In genomic region chr1:10210841-10211804, GRCh38 we compare ENCODE assay signal across 8 cellular contexts. TPM values are rescaled to one million over a fixed set of nuclear protein-coding genes. Genes with fewer than 3 reads are reported as not detected.
DNase-seq lines count a peak whose midpoint lies in the region; ATAC-seq and TF ChIP-seq lines count a peak whose summit lies in the region.

No MANE protein-coding gene starts in this region.

- peak overlapping the region; percentile 99 for H3K9ac ChIP-seq in adipocyte (ENCODE audit: low read length)

- no peak overlapping the region for H3K27ac ChIP-seq in OCI-LY7 (ENCODE audit: low read depth, low read length, poor library complexity, severe bottlenecking)

- BruUV-seq in OCI-LY7 (replicated peaks; lab: Mats Ljungman, UMichigan) = no TSS peak

- H3K4me2 ChIP-seq in OCI-LY7 (ENCODE audit: low read length) = peak overlapping the region; percentile 47

- TF ChIP-seq CTCF in GM13976 (IDR thresholded peaks at IDR 0.05; ENCODE audit: borderline replicate concordance, control extremely low read depth, extremely low read depth, insufficient read depth, missing control alignments) = no peak
- no peak for TF ChIP-seq CTCF in OCI-LY7 (conservative IDR thresholded peaks at IDR 0.05; ENCODE audit: low read length)

- POLR2A ChIA-PET in OCI-LY7 (lab: Charles Lee) = interaction anchor here (0.6 kb wide), 1 partner anchor 1026 kb away, joined by 4 read pairs; no protein-coding TSS in a partner anchor

- intact Hi-C loops in OCI-LY7 (cut with micrococcal nuclease; ENCODE audit: unreplicated experiment) (loop anchor here (1.0 to 2.0 kb wide), 2 partner anchors 127 to 218 kb away; no protein-coding TSS in a partner anchor), head of caudate nucleus (cut with DNase I) (loop anchor here (2.0 to 10.0 kb wide), 2 partner anchors 74 to 128 kb away; no protein-coding TSS in a partner anchor)

- ATAC-seq in HG03280 (IDR thresholded peaks at IDR 0.05; ENCODE audit: unreplicated experiment) (peak; percentile 3), GM21367 (IDR thresholded peaks at IDR 0.05; ENCODE audit: unreplicated experiment) (no peak)

- H3K4me1 ChIP-seq in OCI-LY7 (ENCODE audit: insufficient read depth, low read length, poor library complexity, severe bottlenecking) = peaks cover 11% of the 10 kb centered on the region
- peaks cover 24% of the 10 kb centered on the region for H3K4me1 ChIP-seq in adipocyte (ENCODE audit: control insufficient read depth, insufficient read depth, low read length)
- H3K4me1 ChIP-seq in neuron (ENCODE audit: insufficient read depth, low read length) = peaks cover 26% of the 10 kb centered on the region

- CTCF ChIA-PET in OCI-LY7 (lab: Charles Lee; ENCODE audit: unreplicated experiment) = interaction anchor here (0.5 kb wide), 1 partner anchor 123 kb away, joined by 3 read pairs; no protein-coding TSS in a partner anchor

- DNase-seq in 8988T (peak; percentile 46), GM13976 (ENCODE audit: low spot score) (peak; percentile 56), OCI-LY7 (ENCODE audit: low spot score) (no peak), adipocyte (ENCODE audit: low read depth) (peak; percentile 96), head of caudate nucleus (peak; percentile 85 to 99 (median 94))

- H3K36me3 ChIP-seq in OCI-LY7 (ENCODE audit: insufficient read depth, low read length) (no peaks in the 10 kb centered on the region), adipocyte (ENCODE audit: control insufficient read depth, insufficient read depth, low read length, severe bottlenecking) (no peaks in the 10 kb centered on the region), neuron (ENCODE audit: insufficient read depth, low read length) (peaks cover 5% of the 10 kb centered on the region)

- H2AFZ ChIP-seq in OCI-LY7 (ENCODE audit: low read length) = peak overlapping the region; percentile 32; the same call in 1 of the 2 replicates
- no peak overlapping the region for H2AFZ ChIP-seq in neuron (ENCODE audit: low read depth, low read length)

- no peaks in the 10 kb centered on the region for H3K9me2 ChIP-seq in OCI-LY7 (ENCODE audit: insufficient read depth, low read length)

- H3K79me2 ChIP-seq in OCI-LY7 (ENCODE audit: insufficient read depth, low read depth, low read length) = no peaks in the 10 kb centered on the region

- H4K20me1 ChIP-seq in OCI-LY7 (ENCODE audit: insufficient read depth, low read length) = no peaks in the 10 kb centered on the region

- H3K9me3 ChIP-seq in OCI-LY7 (ENCODE audit: low read length) = no peaks in the 10 kb centered on the region
- no peaks in the 10 kb centered on the region for H3K9me3 ChIP-seq in adipocyte (ENCODE audit: control insufficient read depth, low read length)
- H3K9me3 ChIP-seq in neuron (ENCODE audit: low read length) = no peaks in the 10 kb centered on the region

- peak overlapping the region; percentile 78 for H3K4me3 ChIP-seq in OCI-LY7 (ENCODE audit: low read depth, low read length, poor library complexity, severe bottlenecking)
- peak overlapping the region; percentile 100 for H3K4me3 ChIP-seq in adipocyte (ENCODE audit: low read length)
- peak overlapping the region; percentile 94 for H3K4me3 ChIP-seq in neuron (ENCODE audit: low read length)

- H3K27me3 ChIP-seq in adipocyte (replicated peaks; ENCODE audit: control insufficient read depth, insufficient read depth, low read length) (no peaks in the 10 kb centered on the region), neuron (ENCODE audit: insufficient read depth, low read length) (no peaks in the 10 kb centered on the region)

- in situ Hi-C loops in GM13976 (cut with MboI; ENCODE audit: low sequenced_read_pairs, unreplicated experiment) = no loop called here

RNA-seq across cellular contexts. Expression of gene KIF1B, which starts 0.8 kb away (rescaled TPM):
- total RNA-seq in OCI-LY7 (2014; rRNA removed; shearing (Covaris generic)) = 2.2 and 3.8 TPM in 2 replicates
- total RNA-seq in OCI-LY7 (2022) = 3.9 and 4.8 TPM in 2 replicates
